8 cellular contexts compared by ENCODE assay signal in the genomic region with DNA sequence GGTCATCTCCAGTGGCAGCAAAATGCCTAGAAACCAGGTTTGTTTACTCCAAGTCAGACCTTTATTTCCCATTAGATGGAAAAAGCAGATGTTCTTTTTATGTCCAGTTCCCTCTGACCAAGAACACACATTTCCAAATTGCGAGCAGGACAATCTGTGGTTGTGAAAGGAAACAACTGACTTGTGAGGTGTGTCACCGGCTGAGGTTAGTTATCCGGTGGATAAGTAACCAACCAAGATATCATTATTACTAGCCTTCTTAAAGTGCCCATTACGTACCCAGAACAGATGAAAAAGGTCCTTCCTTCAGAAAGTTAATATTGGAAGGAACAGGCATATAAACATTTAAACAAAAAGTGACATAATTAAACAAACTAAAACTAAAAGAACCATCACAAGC.
DNase-seq lines count a peak whose midpoint lies in the region; ATAC-seq and FAIRE-seq lines count a peak whose summit lies in the region.

No MANE protein-coding gene starts in this region.

- DNase-seq in Right ventricle myocardium inferior (ENCODE audit: missing footprints) (no peak), right cardiac atrium (no peak), NCI-H69 (lab: John Stamatoyannopoulos, UW) (peak; percentile 12), iris pigment epithelial cell (ENCODE audit: low read depth) (peak; percentile 80), urothelium cell line (ENCODE audit: low spot score) (no peak), germinal center (ENCODE audit: low spot score) (no peak), AG08395 (ENCODE audit: low spot score) (no peak)

- no peak overlapping the region for H3K27ac ChIP-seq in right cardiac atrium (ENCODE audit: low read length)

- intact Hi-C loops in Right ventricle myocardium inferior (cut with DNase I) = loop anchor here (1.0 to 10.0 kb wide), 8 partner anchors 136 to 655 kb away; no protein-coding TSS in a partner anchor
- intact Hi-C loops in right cardiac atrium (cut with DNase I) = loop anchor here (2.0 to 10.0 kb wide), 9 partner anchors 248 to 658 kb away; no protein-coding TSS in a partner anchor

- peak; percentile 20 for FAIRE-seq in urothelium cell line (lab: Jason Lieb, UNC)

- 26% methylated on average over 4 of the region's 4 CpGs for WGBS in right cardiac atrium

- ATAC-seq in Right ventricle myocardium inferior = peak; percentile 37
- no peak for ATAC-seq in right cardiac atrium
- ATAC-seq in GM18502 (IDR thresholded peaks at IDR 0.05; ENCODE audit: poor library complexity, unreplicated experiment) = no peak

- no peak overlapping the region for H3K4me3 ChIP-seq in right cardiac atrium (ENCODE audit: low read length)

- H3K27me3 ChIP-seq in right cardiac atrium (ENCODE audit: control insufficient read depth, insufficient read depth) = no peaks in the 10 kb centered on the region

- no peaks in the 10 kb centered on the region for H3K4me1 ChIP-seq in right cardiac atrium (ENCODE audit: control insufficient read depth, insufficient read depth, low read length)

- no peaks in the 10 kb centered on the region for H3K9me3 ChIP-seq in right cardiac atrium (ENCODE audit: control insufficient read depth, low read length)

Comparison
In these comparisons a context has a peak if more than half of its experiments do, and no peak if none do; other contexts are left out.
1. DNase-seq: peak in NCI-H69 (single experiment) and iris pigment epithelial cell (single experiment); none in Right ventricle myocardium inferior (single experiment), right cardiac atrium (0 of 3), urothelium cell line (single experiment), germinal center (single experiment) and AG08395 (single experiment).